In the genomic region with DNA sequence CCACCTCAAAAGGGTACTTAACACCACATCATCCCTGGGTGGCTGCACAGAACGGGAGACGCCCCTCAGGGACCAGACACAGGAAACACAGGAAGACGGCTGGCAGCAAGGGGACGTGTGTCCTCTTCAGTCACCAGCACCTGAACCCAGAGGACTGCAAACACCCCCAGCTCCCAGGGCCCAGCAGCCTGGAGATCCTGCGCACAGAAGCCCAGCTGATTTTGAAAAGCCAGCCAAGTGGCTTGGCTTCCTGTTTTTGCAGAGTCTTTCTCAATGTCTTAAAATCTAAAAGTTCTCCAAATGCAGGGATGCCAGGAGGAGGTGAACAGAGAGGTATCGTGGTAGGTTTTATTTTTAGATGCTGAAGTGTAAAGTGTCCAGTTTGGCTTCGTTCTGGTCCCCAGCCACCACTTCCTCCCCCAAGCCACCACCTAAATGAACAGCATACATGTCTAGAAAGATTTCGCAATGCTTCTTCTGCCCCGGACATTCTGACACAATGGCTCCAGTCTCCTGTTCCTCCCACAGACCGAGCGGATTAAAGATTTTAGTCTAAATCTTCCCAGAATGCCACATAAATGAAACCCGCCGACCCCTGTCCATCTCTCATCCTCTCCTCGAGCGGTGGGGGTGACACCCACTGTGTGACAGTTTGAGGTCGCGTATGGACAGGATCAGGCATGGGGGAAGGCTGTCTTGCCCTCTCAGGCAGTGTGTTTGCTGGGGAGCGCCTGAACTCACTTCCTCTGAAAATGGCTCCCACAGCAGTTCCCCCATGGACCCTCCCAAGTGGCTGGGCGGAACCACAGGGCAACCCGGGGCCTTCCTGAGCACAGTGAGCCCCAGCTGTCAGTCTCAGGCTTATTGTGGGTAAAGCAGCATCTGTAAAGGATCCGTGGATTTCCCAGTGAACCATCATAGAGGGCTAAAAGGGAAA, we compare ENCODE assay signal across 9 cellular contexts. TPM values are rescaled to one million over a fixed set of nuclear protein-coding genes. Genes with fewer than 3 reads are reported as not detected.
DNase-seq lines count a peak whose midpoint lies in the region; ATAC-seq and TF ChIP-seq lines count a peak whose summit lies in the region.
"Had no signal": no experiment of that assay in that cellular context is flagged by ENCODE, and none has a peak within 500 bp of the region (broad histone marks: within the 10 kb centered on the region; RNA-seq: fewer than 3 reads in every experiment).

No MANE protein-coding gene starts in this region.

- H3K27me3 ChIP-seq in Peyer's patch, result no peaks in the 10 kb centered on the region
- H3K27me3 ChIP-seq in skeletal muscle tissue (ENCODE audit: control insufficient read depth in 3 of 3, insufficient read depth in 3 of 3, low read length in 3 of 3), result no peaks in the 10 kb centered on the region

- peak overlapping the region in 1 of 4 donors; percentile 2 for H3K4me3 ChIP-seq in Peyer's patch
- H3K4me3 ChIP-seq in skeletal muscle tissue (ENCODE audit: low read length in 3 of 3), result no peak overlapping the region

- H3K36me3 ChIP-seq in Peyer's patch, result no peaks in the 10 kb centered on the region
- H3K36me3 ChIP-seq in skeletal muscle tissue (ENCODE audit: control insufficient read depth in 3 of 3, insufficient read depth in 3 of 3, low read length in 3 of 3), result peaks cover 0 to 2% (median 0%) of the 10 kb centered on the region in 3 donors

- no peak for TF ChIP-seq CTCF in Peyer's patch (IDR thresholded peaks at IDR 0.05)

- peak in 2 of 3 donors; percentile 62 to 64 for DNase-seq in Peyer's patch
- peak; percentile 57 for DNase-seq in fibroblast of gingiva (ENCODE audit: low read depth)
- DNase-seq in effector CD4-positive, alpha-beta T cell, result no peak
- no peak for DNase-seq in OCI-M2 (lab: John Stamatoyannopoulos, UW; ENCODE audit: unreplicated experiment)
- no peak for DNase-seq in mesenteric fat pad (ENCODE audit: low spot score)

- no peaks in the 10 kb centered on the region for H3K9me3 ChIP-seq in Peyer's patch
- no peaks in the 10 kb centered on the region for H3K9me3 ChIP-seq in skeletal muscle tissue (ENCODE audit: control insufficient read depth in 3 of 3, low read length in 3 of 3)

- peak; percentile 38 for ATAC-seq in GM19043 (IDR thresholded peaks at IDR 0.05; ENCODE audit: low read depth, unreplicated experiment)
- no peak for ATAC-seq in HG02588 (IDR thresholded peaks at IDR 0.05; ENCODE audit: unreplicated experiment)

- no peak overlapping the region for H3K9ac ChIP-seq in skeletal muscle tissue (ENCODE audit: low read depth in 1 of 3, low read length in 3 of 3)
- H3K9ac ChIP-seq: KMS-11 had no signal

- H3K4me1 ChIP-seq in Peyer's patch, result peaks cover 0 to 37% (median 16%) of the 10 kb centered on the region in 4 donors
- peaks cover 15 to 23% (median 15%) of the 10 kb centered on the region in 3 donors for H3K4me1 ChIP-seq in skeletal muscle tissue (ENCODE audit: control insufficient read depth in 3 of 3, insufficient read depth in 3 of 3, low read length in 3 of 3)

- H3K27ac ChIP-seq in Peyer's patch, result peak overlapping the region; percentile 13 to 89 (median 66)
- peak overlapping the region; percentile 60 for H3K27ac ChIP-seq in skeletal muscle tissue (ENCODE audit: low read depth, low read length)
- H3K27ac ChIP-seq: KMS-11 had no signal

- TF ChIP-seq POLR2A in Peyer's patch (IDR thresholded peaks at IDR 0.05), result no peak

RNA-seq across cellular contexts. Expression of a gene that starts 41.6 kb away (rescaled TPM):
- total RNA-seq in Peyer's patch (100 to 1,000 TPM; 132 to 172 (median 157) TPM), skeletal muscle tissue (4.7 TPM), mesenteric fat pad (267 TPM)

Comparison
In these comparisons a context has a peak if more than half of its experiments do, and no peak if none do; other contexts are left out.
1. DNase-seq: peak in Peyer's patch (2 of 3) and fibroblast of gingiva (single experiment); none in effector CD4-positive, alpha-beta T cell (single experiment), OCI-M2 (single experiment) and mesenteric fat pad (single experiment).
2. RNA of a gene that starts 41.6 kb away (total RNA-seq): 267 TPM in mesenteric fat pad (single experiment) and 132 to 172 TPM in Peyer's patch; 4.7 TPM in skeletal muscle tissue (single experiment); every median in the first group is over 10 times any median in the second.